ENCODE assay signal across 20 cellular contexts in the genomic region with DNA sequence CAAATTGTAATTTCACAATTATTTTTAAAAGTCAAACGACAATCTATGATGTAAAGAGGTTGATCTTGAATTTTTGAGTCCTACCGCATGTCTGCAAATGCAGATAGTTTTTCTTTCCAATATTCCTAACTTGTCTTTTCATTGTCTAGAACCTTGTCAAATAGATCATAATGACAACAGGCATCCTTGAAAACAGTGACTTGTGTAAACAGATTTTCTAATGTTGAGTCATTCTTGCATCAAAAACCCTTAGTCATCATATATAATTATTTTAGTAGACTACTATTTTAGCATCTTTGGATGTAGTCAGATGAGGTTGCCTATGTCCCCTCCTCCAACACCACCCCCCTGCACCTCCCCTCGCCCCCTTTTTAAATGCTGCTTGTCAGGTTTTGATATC. TPM values are rescaled to one million over a fixed set of nuclear protein-coding genes. Genes with fewer than 3 reads are reported as not detected.
DNase-seq lines count a peak whose midpoint lies in the region; ATAC-seq and TF ChIP-seq lines count a peak whose summit lies in the region.
"Had no signal": no experiment of that assay in that cellular context is flagged by ENCODE, and none has a peak within 500 bp of the region (broad histone marks: within the 10 kb centered on the region; RNA-seq: fewer than 3 reads in every experiment).

No MANE protein-coding gene starts in this region.

- no peaks in the 10 kb centered on the region for H3K4me1 ChIP-seq in heart right ventricle

- TF ChIP-seq CTCF in heart right ventricle (IDR thresholded peaks at IDR 0.05): no peak

- no peaks in the 10 kb centered on the region for H3K36me3 ChIP-seq in heart right ventricle

- no peak for ATAC-seq in heart right ventricle
- ATAC-seq: HCT116 had no signal

- peak; percentile 34 for DNase-seq in AG20443 (ENCODE audit: low spot score)
- peak; percentile 31 for DNase-seq in HCEC 1CT
- peak; percentile 26 for DNase-seq in SW480 (ENCODE audit: low spot score)
- peak; percentile 43 for DNase-seq in fibroblast of peridontal ligament (ENCODE audit: extremely low read depth)
- DNase-seq in CD1c-positive myeloid dendritic cell (ENCODE audit: extremely low spot score): no peak
- no peak for DNase-seq in NOMO-1 (lab: John Stamatoyannopoulos, UW; ENCODE audit: unreplicated experiment in 2 of 2)
- DNase-seq in HUDEP-2 (lab: John Stamatoyannopoulos, UW; ENCODE audit: unreplicated experiment in 76 of 76): no peak
- no peak for DNase-seq in heart right ventricle
- DNase-seq: activated gamma-delta T cell; amygdala; glutamatergic neuron; NCI-H187 treated with DMSO at 0.1 percent for 48 hours; NCI-H510A treated with DMSO at 0.1 percent for 48 hours; SK-N-SH; stimulated activated CD4-positive, alpha-beta T cell treated with anti-CD3 and anti-CD28 coated beads, Interleukin-4, amount 100 ng/mL, for 4 hours; stimulated activated CD8-positive, alpha-beta memory T cell treated with anti-CD3 and anti-CD28 coated beads, Interleukin-4, amount 100 ng/mL, for 48 hours; substantia nigra had no signal

- no peak overlapping the region for H3K4me3 ChIP-seq in heart right ventricle
- H3K4me3 ChIP-seq: lung had no signal

- H3K27me3 ChIP-seq in heart right ventricle: peaks cover 0 to 7% (median 0%) of the 10 kb centered on the region in 7 donors

- H3K9me3 ChIP-seq in heart right ventricle: peaks cover 0 to 3% (median 0%) of the 10 kb centered on the region in 11 donors
- H3K9me3 ChIP-seq: SK-N-SH had no signal

- intact Hi-C loops in heart right ventricle (cut with DNase I): no loop called here

- WGBS in heart right ventricle, 2 donors: 56 to 69% methylated on average over 3 of the region's 3 CpGs

- H3K27ac ChIP-seq in heart right ventricle: no peak overlapping the region

RNA-seq across cellular contexts. Expression of a gene that starts 43.8 kb away (rescaled TPM):
- 1 to 10 TPM; 1.3 to 4.1 (median 2.6) TPM for total RNA-seq in heart right ventricle
- polyA plus RNA-seq in heart right ventricle: 1 to 10 TPM in 1 of 2 donors, under 1 TPM in 1; 0.59 to 3.4 TPM
- total RNA-seq: osteocyte had no signal
- polyA plus RNA-seq: SK-N-SH had no signal

Comparison
In these comparisons a context has a peak if more than half of its experiments do, and no peak if none do; other contexts are left out.
1. DNase-seq: peak in AG20443 (single experiment), HCEC 1CT (single experiment), SW480 (single experiment) and fibroblast of peridontal ligament (single experiment); none in CD1c-positive myeloid dendritic cell (single experiment), NOMO-1 (0 of 2), HUDEP-2 (0 of 76) and heart right ventricle (0 of 2).